In the genomic region with DNA sequence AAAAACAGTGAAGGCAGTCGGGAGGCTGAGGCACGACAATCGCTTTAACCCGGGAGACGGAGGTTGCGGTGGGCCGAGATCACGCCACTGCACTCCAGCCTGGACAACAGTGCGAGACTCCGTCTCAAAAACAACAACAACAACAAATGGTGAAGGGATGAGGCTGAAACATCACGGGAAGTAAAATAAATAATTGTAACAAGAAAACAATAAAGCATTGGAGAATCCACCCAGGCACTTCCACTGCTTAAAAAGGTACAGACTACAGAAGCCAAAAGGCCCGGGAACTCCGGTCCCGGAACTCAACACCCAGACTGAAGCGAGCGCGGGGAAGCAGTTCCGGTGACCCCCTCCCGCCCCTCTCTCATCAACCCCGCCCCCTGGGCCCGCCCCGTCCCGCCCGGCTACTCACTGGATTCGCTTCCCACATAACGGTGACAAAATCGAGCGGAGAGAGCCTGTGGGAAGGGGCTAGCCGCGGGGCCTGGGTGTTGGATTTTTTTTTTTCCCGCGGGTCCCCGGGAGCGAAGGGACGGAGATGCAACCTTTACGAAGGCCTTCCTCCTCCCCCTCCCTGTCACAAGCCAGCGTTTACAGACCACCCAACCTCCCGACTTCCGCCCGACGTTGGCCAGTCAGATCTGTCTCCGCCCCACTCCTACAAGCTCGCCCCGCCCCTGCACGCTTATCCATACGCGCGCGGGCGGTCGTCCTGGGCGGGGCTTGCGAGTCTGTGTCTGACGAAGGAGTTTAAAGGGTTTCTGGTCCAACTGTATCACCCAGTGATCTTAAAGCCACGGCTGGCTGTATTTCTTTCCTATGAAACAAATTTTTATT, we compare ENCODE assay signal across 7 cellular contexts. TPM values are rescaled to one million over a fixed set of nuclear protein-coding genes. Genes with fewer than 3 reads are reported as not detected.
DNase-seq lines count a peak whose midpoint lies in the region; ATAC-seq, FAIRE-seq and TF ChIP-seq lines count a peak whose summit lies in the region.

A gene with protein sequence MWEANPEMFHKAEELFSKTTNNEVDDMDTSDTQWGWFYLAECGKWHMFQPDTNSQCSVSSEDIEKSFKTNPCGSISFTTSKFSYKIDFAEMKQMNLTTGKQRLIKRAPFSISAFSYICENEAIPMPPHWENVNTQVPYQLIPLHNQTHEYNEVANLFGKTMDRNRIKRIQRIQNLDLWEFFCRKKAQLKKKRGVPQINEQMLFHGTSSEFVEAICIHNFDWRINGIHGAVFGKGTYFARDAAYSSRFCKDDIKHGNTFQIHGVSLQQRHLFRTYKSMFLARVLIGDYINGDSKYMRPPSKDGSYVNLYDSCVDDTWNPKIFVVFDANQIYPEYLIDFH (minus strand): TSS at position 600 of the 837 bp plus-strand sequence. CDS start 170 bp downstream, at position 430.

- H3K4me3 Mint-ChIP-seq in astrocyte (ENCODE audit: unreplicated experiment), result peak within 1 kb of the TSS; percentile 91

- H3K4me1 Mint-ChIP-seq in astrocyte (ENCODE audit: low read depth, unreplicated experiment), result peaks cover 16% of the 10 kb centered on the region

- H3K9ac ChIP-seq in astrocyte (ENCODE audit: low read length), result peak within 1 kb of the TSS; percentile 90

- H3K79me2 ChIP-seq in astrocyte (ENCODE audit: insufficient read depth, low read length), result peaks cover 26% of the 10 kb centered on the region

- ATAC-seq in GM18502 (IDR thresholded peaks at IDR 0.05; ENCODE audit: poor library complexity, unreplicated experiment) (peak; percentile 94), HG02970 (IDR thresholded peaks at IDR 0.05; ENCODE audit: low FRiP score, unreplicated experiment) (peak; percentile 91)

- peak within 1 kb of the TSS; percentile 89 for H3K27ac ChIP-seq in astrocyte (ENCODE audit: low read depth, low read length)

- no peaks in the 10 kb centered on the region for H3K36me3 Mint-ChIP-seq in astrocyte (ENCODE audit: low read depth, unreplicated experiment)

- H3K36me3 ChIP-seq in astrocyte (ENCODE audit: insufficient read depth, low read length), result no peaks in the 10 kb centered on the region

- peaks cover 6% of the 10 kb centered on the region for H3K4me1 ChIP-seq in astrocyte (ENCODE audit: insufficient read depth, low read length)

- H3K27me3 ChIP-seq in astrocyte (ENCODE audit: insufficient read depth, low read length), result no peaks in the 10 kb centered on the region

- H3K27ac Mint-ChIP-seq in astrocyte (ENCODE audit: unreplicated experiment), result peak within 1 kb of the TSS; percentile 71

- peak within 1 kb of the TSS; percentile 89 for H3K4me3 ChIP-seq in astrocyte (ENCODE audit: insufficient read depth, low read depth, low read length)

- peak; percentile 78 for FAIRE-seq in astrocyte (lab: Jason Lieb, UNC)

- H3K27me3 Mint-ChIP-seq in astrocyte (ENCODE audit: low read depth, unreplicated experiment), result no peaks in the 10 kb centered on the region

- peak within 1 kb of the TSS; percentile 83 for H2AFZ ChIP-seq in astrocyte (ENCODE audit: low read depth, low read length)

- H4K20me1 ChIP-seq in astrocyte (ENCODE audit: insufficient read depth, low read length), result no peaks in the 10 kb centered on the region

- peaks cover 7% of the 10 kb centered on the region for H3K9me3 Mint-ChIP-seq in astrocyte (ENCODE audit: unreplicated experiment)

- peak; percentile 94 for DNase-seq in NCI-H2029 (lab: John Stamatoyannopoulos, UW)
- peak; percentile 94 for DNase-seq in T-helper 22 cell (ENCODE audit: low read depth)
- DNase-seq in astrocyte (ENCODE audit: low read depth), result peak; percentile 92
- peak; percentile 88 for DNase-seq in hepatic stellate cell (ENCODE audit: low spot score)
- peak; percentile 89 for DNase-seq in renal cortical epithelial cell (ENCODE audit: low read depth)

- peak within 1 kb of the TSS; percentile 95 for H3K4me2 ChIP-seq in astrocyte (ENCODE audit: low read length)

- TF ChIP-seq CTCF in astrocyte (IDR thresholded peaks at IDR 0.05; ENCODE audit: insufficient read depth, low read depth, low read length), result no peak

- H3K9me3 ChIP-seq in astrocyte (ENCODE audit: insufficient read depth, low read depth, low read length), result no peaks in the 10 kb centered on the region

RNA-seq across cellular contexts. Expression of the gene that starts here (rescaled TPM):
- total RNA-seq in astrocyte (10.4 and 11.8 TPM in 2 replicates), renal cortical epithelial cell (4.9 and 10.6 TPM in 2 replicates)

Comparison
In these comparisons a context has a peak if more than half of its experiments do, and no peak if none do; other contexts are left out.
1. Peak in every context shown above with its lines: DNase-seq, ATAC-seq, H3K4me3 ChIP-seq and H3K27ac ChIP-seq.